23 cellular contexts compared by ENCODE assay signal in genomic region chr5:147963436-147963835, GRCh38. TPM values are rescaled to one million over a fixed set of nuclear protein-coding genes. Genes with fewer than 3 reads are reported as not detected.
"Had no signal": no experiment of that assay in that cellular context is flagged by ENCODE, and none has a peak within 500 bp of the region (broad histone marks: within the 10 kb centered on the region; RNA-seq: fewer than 3 reads in every experiment).

No MANE protein-coding gene starts in this region.

- H3K27ac ChIP-seq: testis, VCaP had no signal

- H3K9me3 Mint-ChIP-seq: activated CD4-positive, alpha-beta T cell treated with anti-CD3 and anti-CD28 coated beads, Interleukin-2, amount 10 ng/mL, durations not matched to agents 24 days and 14 days; activated CD8-positive, alpha-beta T cell treated with anti-CD3 and anti-CD28 coated beads for 36 hours; dendritic cell treated with granulocyte-macrophage colony-stimulating factor and Interleukin-4, amounts not matched to agents 40 ng/mL and 50 ng/mL, for 4 days; T-helper 2 cell treated with Interferon-gamma antibody and Interleukin-4, amounts not matched to agents 5 μg/mL and 100 μg/mL, for 36 hours had no signal

- H3K27me3 ChIP-seq: testis had no signal

- H3K27me3 Mint-ChIP-seq: activated CD4-positive, alpha-beta T cell treated with anti-CD3 and anti-CD28 coated beads, Interleukin-2, amount 10 ng/mL, durations not matched to agents 24 days and 14 days; activated CD8-positive, alpha-beta memory T cell treated with anti-CD3 and anti-CD28 coated beads, Interleukin-2, amount 10 ng/mL, durations not matched to agents 7 days and 5 days; activated naive CD4-positive, alpha-beta T cell treated with anti-CD3 and anti-CD28 coated beads, Interleukin-2, amount 10 ng/mL, durations not matched to agents 7 days and 5 days; dendritic cell treated with granulocyte-macrophage colony-stimulating factor and Interleukin-4, amounts not matched to agents 40 ng/mL and 50 ng/mL, for 4 days; type B pancreatic cell had no signal

- H3K27ac Mint-ChIP-seq: activated CD4-positive, alpha-beta T cell treated with anti-CD3 and anti-CD28 coated beads, Interleukin-2, amount 10 ng/mL, durations not matched to agents 24 days and 14 days; activated CD8-positive, alpha-beta memory T cell treated with anti-CD3 and anti-CD28 coated beads, Interleukin-2, amount 10 ng/mL, durations not matched to agents 7 days and 5 days; activated CD8-positive, alpha-beta T cell treated with anti-CD3 and anti-CD28 coated beads for 36 hours; activated naive CD4-positive, alpha-beta T cell treated with anti-CD3 and anti-CD28 coated beads, Interleukin-2, amount 10 ng/mL, durations not matched to agents 7 days and 5 days; naive B cell; T-cell; T-helper 2 cell treated with Interferon-gamma antibody and Interleukin-4, amounts not matched to agents 5 μg/mL and 100 μg/mL, for 36 hours; type B pancreatic cell had no signal

- H3K36me3 Mint-ChIP-seq: activated CD8-positive, alpha-beta memory T cell treated with anti-CD3 and anti-CD28 coated beads, Interleukin-2, amount 10 ng/mL, durations not matched to agents 7 days and 5 days; activated naive CD4-positive, alpha-beta T cell treated with anti-CD3 and anti-CD28 coated beads, Interleukin-2, amount 10 ng/mL, durations not matched to agents 7 days and 5 days; naive B cell; T-cell had no signal

- H3K4me1 ChIP-seq: testis had no signal

- ATAC-seq: activated CD4-positive, CD25-positive, alpha-beta regulatory T cell treated with anti-CD3 and anti-CD28 coated beads, Interleukin-2, amount 50 U/mL, for 24 hours; activated CD8-positive, alpha-beta memory T cell treated with anti-CD3 and anti-CD28 coated beads, Interleukin-2, amount 10 ng/mL, durations not matched to agents 7 days and 5 days; activated CD8-positive, alpha-beta T cell treated with anti-CD3 and anti-CD28 coated beads for 36 hours; T-cell had no signal

- H3K4me3 ChIP-seq: testis had no signal

- DNase-seq: activated CD4-positive, alpha-beta T cell treated with anti-CD3 and anti-CD28 coated beads, Interleukin-2, amount 10 ng/mL, durations not matched to agents 24 days and 14 days; activated CD8-positive, alpha-beta memory T cell treated with anti-CD3 and anti-CD28 coated beads, Interleukin-2, amount 10 ng/mL, durations not matched to agents 7 days and 5 days; activated CD8-positive, alpha-beta T cell treated with anti-CD3 and anti-CD28 coated beads for 36 hours; activated effector memory CD4-positive, alpha-beta T cell treated with anti-CD3 and anti-CD28 coated beads, Interleukin-2, amount 50 U/mL, for 16 hours; activated naive CD4-positive, alpha-beta T cell treated with anti-CD3 and anti-CD28 coated beads, Interleukin-2, amount 10 ng/mL, durations not matched to agents 7 days and 5 days; activated T-cell treated with anti-CD3 and anti-CD28 coated beads for 4 hours; effector memory CD4-positive, alpha-beta T cell; kidney glomerular epithelial cell; mesendoderm; naive B cell; occipital lobe; stimulated activated CD4-positive, alpha-beta T cell treated with anti-CD3 and anti-CD28 coated beads, Interleukin-4, amount 100 ng/mL, for 1 hour; stimulated activated naive CD4-positive, alpha-beta T cell; T-cell; testis had no signal

- H3K4me3 Mint-ChIP-seq: activated CD4-positive, alpha-beta T cell treated with anti-CD3 and anti-CD28 coated beads, Interleukin-2, amount 10 ng/mL, durations not matched to agents 24 days and 14 days; activated CD8-positive, alpha-beta memory T cell treated with anti-CD3 and anti-CD28 coated beads, Interleukin-2, amount 10 ng/mL, durations not matched to agents 7 days and 5 days; activated CD8-positive, alpha-beta T cell treated with anti-CD3 and anti-CD28 coated beads for 36 hours; activated naive CD4-positive, alpha-beta T cell treated with anti-CD3 and anti-CD28 coated beads, Interleukin-2, amount 10 ng/mL, durations not matched to agents 7 days and 5 days; dendritic cell treated with granulocyte-macrophage colony-stimulating factor and Interleukin-4, amounts not matched to agents 40 ng/mL and 50 ng/mL, for 4 days; naive B cell; T-cell; T-helper 2 cell treated with Interferon-gamma antibody and Interleukin-4, amounts not matched to agents 5 μg/mL and 100 μg/mL, for 36 hours; type B pancreatic cell had no signal

- H3K9me3 ChIP-seq: testis had no signal

- H3K4me1 Mint-ChIP-seq: activated CD4-positive, alpha-beta T cell treated with anti-CD3 and anti-CD28 coated beads, Interleukin-2, amount 10 ng/mL, durations not matched to agents 24 days and 14 days; activated CD8-positive, alpha-beta memory T cell treated with anti-CD3 and anti-CD28 coated beads, Interleukin-2, amount 10 ng/mL, durations not matched to agents 7 days and 5 days; activated naive CD4-positive, alpha-beta T cell treated with anti-CD3 and anti-CD28 coated beads, Interleukin-2, amount 10 ng/mL, durations not matched to agents 7 days and 5 days; naive B cell; T-cell had no signal

RNA-seq across cellular contexts. Expression of gene C5orf46, which starts 57.1 kb away (rescaled TPM):
- total RNA-seq: activated CD4-positive, alpha-beta T cell treated with anti-CD3 and anti-CD28 coated beads, Interleukin-2, amount 10 ng/mL, durations not matched to agents 24 days and 14 days; activated CD8-positive, alpha-beta memory T cell treated with anti-CD3 and anti-CD28 coated beads, Interleukin-2, amount 10 ng/mL, durations not matched to agents 7 days and 5 days; activated CD8-positive, alpha-beta T cell treated with anti-CD3 and anti-CD28 coated beads for 36 hours; liver; mucosa of gallbladder; occipital lobe; T-cell had no signal
- polyA plus RNA-seq: liver, neural cell had no signal
